9 cellular contexts compared by ENCODE assay signal in the genomic region with DNA sequence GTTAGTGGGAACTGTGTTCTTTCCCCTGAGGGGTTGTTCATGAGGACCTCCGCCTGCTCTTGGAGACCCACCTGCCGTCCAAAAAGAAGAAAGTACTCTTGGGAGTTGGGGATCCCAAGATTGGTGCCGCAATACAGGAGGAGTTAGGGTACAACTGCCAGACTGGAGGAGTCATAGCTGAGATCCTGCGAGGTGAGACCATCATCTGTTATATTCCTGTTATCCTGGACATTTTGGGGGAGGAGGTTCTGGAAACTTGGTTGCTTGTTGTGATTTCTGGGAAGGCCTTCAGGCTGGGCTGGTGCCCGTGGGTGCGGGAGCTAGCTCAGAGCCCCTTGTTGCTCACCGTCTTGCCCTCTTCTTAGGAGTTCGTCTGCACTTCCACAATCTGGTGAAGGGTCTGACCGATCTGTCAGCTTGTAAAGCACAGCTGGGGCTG. TPM values are rescaled to one million over a fixed set of nuclear protein-coding genes. Genes with fewer than 3 reads are reported as not detected.
DNase-seq lines count a peak whose midpoint lies in the region; ATAC-seq and TF ChIP-seq lines count a peak whose summit lies in the region.
"Had no signal": no experiment of that assay in that cellular context is flagged by ENCODE, and none has a peak within 500 bp of the region (broad histone marks: within the 10 kb centered on the region; RNA-seq: fewer than 3 reads in every experiment).

No MANE protein-coding gene starts in this region.

- H3K36me3 ChIP-seq in Caco-2 (ENCODE audit: control insufficient read depth, insufficient read depth, low read length) (peaks cover 23% of the 10 kb centered on the region), KOPT-K1 (ENCODE audit: insufficient read depth, low read length) (peaks cover 67% of the 10 kb centered on the region)

- POLR2A ChIA-PET in Caco-2 (lab: Charles Lee): interaction anchor here (1.0 kb wide), 1 partner anchor 10 kb away, joined by 3 read pairs; the partner anchor contains the start of gene IDH3B
- POLR2A ChIA-PET in naive thymus-derived CD8-positive, alpha-beta T cell (lab: Charles Lee): interaction anchor here (1.1 to 5.5 kb wide), 3 partner anchors 10 to 87 kb away, joined by 3 to 150 read pairs (median 29); partner anchors contain the start of gene IDH3B

- H3K4me3 Mint-ChIP-seq in Caco-2 (ENCODE audit: unreplicated experiment): peak overlapping the region; percentile 90
- peak overlapping the region; percentile 86 for H3K4me3 Mint-ChIP-seq in central memory CD8-positive, alpha-beta T cell
- peak overlapping the region; percentile 81 to 93 (median 86) for H3K4me3 Mint-ChIP-seq in naive thymus-derived CD8-positive, alpha-beta T cell

- H3K4me1 Mint-ChIP-seq in Caco-2 (ENCODE audit: low read depth, unreplicated experiment): peaks cover 7% of the 10 kb centered on the region
- peaks cover 25% of the 10 kb centered on the region for H3K4me1 Mint-ChIP-seq in central memory CD8-positive, alpha-beta T cell
- peaks cover 6 to 40% (median 37%) of the 10 kb centered on the region in 4 donors for H3K4me1 Mint-ChIP-seq in naive thymus-derived CD8-positive, alpha-beta T cell

- H3K27ac ChIP-seq in KOPT-K1 (ENCODE audit: low read depth, low read length, poor library complexity, severe bottlenecking): peak overlapping the region; percentile 92

- H3K27ac Mint-ChIP-seq in Caco-2 (ENCODE audit: unreplicated experiment): peak overlapping the region; percentile 58
- peak overlapping the region; percentile 93 for H3K27ac Mint-ChIP-seq in central memory CD8-positive, alpha-beta T cell (ENCODE audit: low read depth)
- peak overlapping the region in 9 of 10 donors; percentile 28 to 88 (median 73) for H3K27ac Mint-ChIP-seq in naive thymus-derived CD8-positive, alpha-beta T cell

- DNase-seq in Caco-2 (no peak), SK-N-DZ (ENCODE audit: low spot score) (no peak), posterior vena cava (ENCODE audit: low spot score) (no peak), NCI-H2107 treated with DMSO at 0.1 percent for 48 hours (lab: John Stamatoyannopoulos, UW; ENCODE audit: unreplicated experiment) (no peak)
- DNase-seq in central memory CD8-positive, alpha-beta T cell (ENCODE audit: low spot score in 2 of 2): no peak
- DNase-seq in naive thymus-derived CD8-positive, alpha-beta T cell: no peak
- DNase-seq: activated gamma-delta T cell treated with Interleukin-2 at 50 U/mL for 16 hours had no signal

- H3K36me3 Mint-ChIP-seq in Caco-2 (ENCODE audit: insufficient read depth, unreplicated experiment): peaks cover 79% of the 10 kb centered on the region
- H3K36me3 Mint-ChIP-seq in central memory CD8-positive, alpha-beta T cell (ENCODE audit: insufficient read depth): peaks cover 59% of the 10 kb centered on the region
- peaks cover 0 to 58% (median 11%) of the 10 kb centered on the region in 3 donors for H3K36me3 Mint-ChIP-seq in naive thymus-derived CD8-positive, alpha-beta T cell

- TF ChIP-seq CTCF in Caco-2 (IDR thresholded peaks at IDR 0.05; ENCODE audit: insufficient read depth in 1 of 2, low read depth in 1 of 2, low read length in 1 of 2, severe bottlenecking in 1 of 2, unreplicated experiment in 1 of 2): no peak

- intact Hi-C loops in Caco-2 (cut with micrococcal nuclease; ENCODE audit: unreplicated experiment): loop anchor here (5.0 kb wide), 1 partner anchor 147 kb away; the partner anchor contains the start of gene ZNF343
- intact Hi-C loops in posterior vena cava (cut with DNase I): loop anchor here in 1 of 2 donors (5.0 to 10.0 kb wide), 2 partner anchors 130 to 1013 kb away; no protein-coding TSS in a partner anchor

- CTCF ChIA-PET in Caco-2 (lab: Charles Lee): no interaction called here

- BruUV-seq in Caco-2 (replicated peaks; lab: Mats Ljungman, UMichigan): no TSS peak

- no peaks in the 10 kb centered on the region for H3K27me3 ChIP-seq in Caco-2 (replicated peaks; ENCODE audit: control insufficient read depth, insufficient read depth, low read length)

- no peak for ATAC-seq in central memory CD8-positive, alpha-beta T cell (replicated peaks; ENCODE audit: extremely low read depth, poor library complexity, severe bottlenecking)
- no peak for ATAC-seq in naive thymus-derived CD8-positive, alpha-beta T cell
- ATAC-seq in GM21423 (IDR thresholded peaks at IDR 0.05; ENCODE audit: unreplicated experiment): no peak

- H3K27me3 Mint-ChIP-seq in Caco-2 (ENCODE audit: insufficient read depth, unreplicated experiment): no peaks in the 10 kb centered on the region
- H3K27me3 Mint-ChIP-seq in central memory CD8-positive, alpha-beta T cell: no peaks in the 10 kb centered on the region
- no peaks in the 10 kb centered on the region for H3K27me3 Mint-ChIP-seq in naive thymus-derived CD8-positive, alpha-beta T cell

- peak overlapping the region; percentile 99 for H3K4me3 ChIP-seq in Caco-2 (ENCODE audit: low read depth, low read length)

- peaks cover 12% of the 10 kb centered on the region for H3K4me1 ChIP-seq in Caco-2

- H3K9me3 Mint-ChIP-seq in Caco-2 (ENCODE audit: unreplicated experiment): no peaks in the 10 kb centered on the region
- H3K9me3 Mint-ChIP-seq in central memory CD8-positive, alpha-beta T cell: no peaks in the 10 kb centered on the region
- no peaks in the 10 kb centered on the region for H3K9me3 Mint-ChIP-seq in naive thymus-derived CD8-positive, alpha-beta T cell

- H3K9me3 ChIP-seq in Caco-2 (no peaks in the 10 kb centered on the region), KOPT-K1 (ENCODE audit: insufficient read depth, low read length, poor library complexity, severe bottlenecking) (no peaks in the 10 kb centered on the region)

RNA-seq across cellular contexts. Expression of gene NOP56, which starts 2.0 kb away (rescaled TPM):
- total RNA-seq in Caco-2 (2022) (497 and 524 TPM in 2 replicates), posterior vena cava (10 to 100 TPM; 78.7 to 79.7 TPM)
- 100 to 1,000 TPM; 271 to 279 TPM for total RNA-seq in naive thymus-derived CD8-positive, alpha-beta T cell
- 100 to 1,000 TPM in 2 of 3 donors, 10 to 100 TPM in 1; 72.3 to 115 (median 107) TPM for polyA plus RNA-seq in naive thymus-derived CD8-positive, alpha-beta T cell
- 390 and 441 TPM in 2 replicates for polyA plus RNA-seq in SK-N-DZ (2014; cell fraction: cytosol; rRNA removed)
- 1,635 and 2,094 TPM in 2 replicates for polyA plus RNA-seq in SK-N-DZ (2014; cell fraction: nucleus; rRNA removed)

RNA-seq across cellular contexts. Expression of gene IDH3B, which starts 9.6 kb away (rescaled TPM):
- 123 and 137 TPM in 2 replicates for total RNA-seq in Caco-2 (2022)
- 100 to 1,000 TPM; 121 to 126 TPM for total RNA-seq in naive thymus-derived CD8-positive, alpha-beta T cell
- 100 to 1,000 TPM in 2 of 3 donors, 10 to 100 TPM in 1; 95.6 to 126 (median 115) TPM for polyA plus RNA-seq in naive thymus-derived CD8-positive, alpha-beta T cell
- polyA plus RNA-seq in SK-N-DZ (2014; cell fraction: cytosol; rRNA removed): 222 and 231 TPM in 2 replicates
- polyA plus RNA-seq in SK-N-DZ (2014; cell fraction: nucleus; rRNA removed): 452 and 535 TPM in 2 replicates
- total RNA-seq in posterior vena cava: 10 to 100 TPM; 47.3 to 48.3 TPM

RNA-seq across cellular contexts. Expression of gene EBF4, which starts 38.2 kb away (rescaled TPM):
- total RNA-seq in Caco-2 (2022) (5.7 and 7.5 TPM in 2 replicates), posterior vena cava (10 to 100 TPM; 11.1 to 17.4 TPM)
- total RNA-seq in naive thymus-derived CD8-positive, alpha-beta T cell: 10 to 100 TPM; 14.3 to 14.9 TPM
- polyA plus RNA-seq in naive thymus-derived CD8-positive, alpha-beta T cell: 1 to 10 TPM in 1 of 3 donors, under 1 TPM in 2; 0.37 to 2.2 (median 0.88) TPM
- 18.6 and 24.6 TPM in 2 replicates for polyA plus RNA-seq in SK-N-DZ (2014; cell fraction: cytosol; rRNA removed)
- 120 and 146 TPM in 2 replicates for polyA plus RNA-seq in SK-N-DZ (2014; cell fraction: nucleus; rRNA removed)
